In the genomic region with DNA sequence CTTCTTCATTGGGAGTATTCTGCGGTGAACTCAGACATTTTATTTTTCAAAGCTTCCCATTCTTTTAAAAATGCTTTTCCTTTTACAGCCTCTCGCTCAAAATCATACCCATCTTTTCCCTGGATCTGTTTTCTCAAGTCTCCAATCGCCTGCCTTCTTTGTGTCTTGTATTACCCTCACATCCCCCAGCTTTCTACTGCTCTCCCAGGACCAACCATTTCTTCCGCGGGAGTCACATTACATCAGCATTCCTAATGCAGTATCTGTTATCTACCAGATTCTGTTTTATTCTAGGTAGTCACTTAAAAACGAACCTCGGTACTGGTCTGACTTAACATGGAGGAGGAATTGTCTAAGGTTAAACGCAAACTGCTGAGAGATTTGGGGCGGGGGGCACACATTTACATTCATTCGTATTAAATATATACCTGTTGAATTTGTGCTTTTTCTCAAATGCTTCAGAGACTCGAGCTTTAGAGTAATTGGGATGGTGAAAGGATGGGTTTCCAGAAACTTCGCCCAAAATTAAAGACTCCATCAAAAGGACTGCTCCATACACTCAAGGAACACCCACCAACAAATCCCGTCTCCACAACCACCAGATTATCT, we compare ENCODE assay signal across 1 cellular context.
TF ChIP-seq lines count a peak whose summit lies in the region.

No MANE protein-coding gene starts in this region.

TF ChIP-seq in A549, 52 proteins besides CTCF, POLR2A, EP300 and RAD21 (continued from another document):
- no peak for TF ChIP-seq EHMT2 (IDR thresholded peaks at IDR 0.05; ENCODE audit: low read depth)
